Comparison of ENCODE assay signal across 8 cellular contexts in the genomic region with DNA sequence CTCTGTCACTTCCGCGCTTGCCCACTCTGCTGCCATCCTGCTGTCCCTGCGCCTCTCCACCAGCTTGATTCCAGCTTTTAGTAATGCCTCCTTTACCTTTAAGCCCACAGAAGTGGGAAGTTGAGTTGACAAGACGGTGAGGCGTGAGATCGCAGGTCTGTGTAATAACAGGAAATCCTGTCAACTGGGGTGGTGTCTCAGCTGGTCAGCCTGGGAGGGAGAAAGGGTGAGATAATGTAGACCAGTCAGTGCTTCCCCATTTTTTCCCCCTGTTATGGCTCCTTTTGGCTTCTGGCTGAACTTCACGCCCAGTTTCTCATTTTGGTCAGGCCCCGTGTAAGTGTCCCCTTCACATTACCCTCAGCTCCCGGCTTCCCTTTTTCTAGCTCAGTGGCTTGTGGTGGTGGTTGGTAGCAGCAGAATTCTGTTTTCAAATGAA.
A peak's percentile ranks its signal among the peaks of the same experiment; 100 is the strongest.
DNase-seq lines count a peak whose midpoint lies in the region; ATAC-seq and TF ChIP-seq lines count a peak whose summit lies in the region.

No MANE protein-coding gene starts in this region.

- no peak for TF ChIP-seq CTCF in nephron progenitor cell (IDR thresholded peaks at IDR 0.05)

- H3K4me3 Mint-ChIP-seq in activated T-helper 17 cell treated with anti-CD3 and anti-CD28 coated beads, Interleukin-2, amount 50 U/mL, for 72 hours = peak overlapping the region; percentile 77
- no peak overlapping the region for H3K4me3 Mint-ChIP-seq in nephron progenitor cell

- peak; percentile 70 for ATAC-seq in HG03135 (IDR thresholded peaks at IDR 0.05; ENCODE audit: unreplicated experiment)
- ATAC-seq in activated T-helper 17 cell treated with anti-CD3 and anti-CD28 coated beads, Interleukin-2, amount 50 U/mL, for 72 hours (replicated peaks) = peak; percentile 49

- in situ Hi-C loops in G401 (cut with HindIII; ENCODE audit: low sequenced_read_pairs) = no loop called here

- H3K36me3 Mint-ChIP-seq in activated T-helper 17 cell treated with anti-CD3 and anti-CD28 coated beads, Interleukin-2, amount 50 U/mL, for 72 hours (ENCODE audit: low read depth) = no peaks in the 10 kb centered on the region
- peaks cover 38% of the 10 kb centered on the region for H3K36me3 Mint-ChIP-seq in nephron progenitor cell (ENCODE audit: low read depth)

- H3K4me1 Mint-ChIP-seq in activated T-helper 17 cell treated with anti-CD3 and anti-CD28 coated beads, Interleukin-2, amount 50 U/mL, for 72 hours = peaks cover 32% of the 10 kb centered on the region
- H3K4me1 Mint-ChIP-seq in nephron progenitor cell = peaks cover 9% of the 10 kb centered on the region

- H3K9me3 Mint-ChIP-seq in activated T-helper 17 cell treated with anti-CD3 and anti-CD28 coated beads, Interleukin-2, amount 50 U/mL, for 72 hours = no peaks in the 10 kb centered on the region
- H3K9me3 Mint-ChIP-seq in nephron progenitor cell = peaks cover 8% of the 10 kb centered on the region

- no peaks in the 10 kb centered on the region for H3K27me3 Mint-ChIP-seq in activated T-helper 17 cell treated with anti-CD3 and anti-CD28 coated beads, Interleukin-2, amount 50 U/mL, for 72 hours
- H3K27me3 Mint-ChIP-seq in nephron progenitor cell (ENCODE audit: low read depth, poor library complexity) = peaks cover 3% of the 10 kb centered on the region

- H3K27ac Mint-ChIP-seq in activated T-helper 17 cell treated with anti-CD3 and anti-CD28 coated beads, Interleukin-2, amount 50 U/mL, for 72 hours = peak overlapping the region; percentile 82
- peak overlapping the region; percentile 57 for H3K27ac Mint-ChIP-seq in nephron progenitor cell

- peak; percentile 21 for DNase-seq in NK-92 treated with Interleukin-12 subunit alpha and Interleukin-12 subunit beta, amount 100 ng/mL, for 24 hours (lab: John Stamatoyannopoulos, UW)
- DNase-seq in NK-92 (lab: John Stamatoyannopoulos, UW; ENCODE audit: unreplicated experiment) (no peak), nephron progenitor cell (no peak), G401 (ENCODE audit: low spot score) (no peak), glomerular visceral epithelial cell (ENCODE audit: extremely low spot score) (no peak)
- DNase-seq in activated CD8-positive, alpha-beta memory T cell treated with anti-CD3 and anti-CD28 coated beads, Interleukin-2, amount 50 U/mL, for 48 hours = no peak
